Comparison of ENCODE assay signal across 23 cellular contexts in genomic region chr1:85501355-85501898, GRCh38. TPM values are rescaled to one million over a fixed set of nuclear protein-coding genes. Genes with fewer than 3 reads are reported as not detected.
A peak's percentile ranks its signal among the peaks of the same experiment; 100 is the strongest.
DNase-seq lines count a peak whose midpoint lies in the region; ATAC-seq, FAIRE-seq and TF ChIP-seq lines count a peak whose summit lies in the region.
"Had no signal": no experiment of that assay in that cellular context is flagged by ENCODE, and none has a peak within 500 bp of the region (broad histone marks: within the 10 kb centered on the region; RNA-seq: fewer than 3 reads in every experiment).

No MANE protein-coding gene starts in this region.

- H3K9ac ChIP-seq in astrocyte (ENCODE audit: low read length) = no peak overlapping the region
- H3K9ac ChIP-seq: BLaER1 treated with 17β-estradiol and CSF1 and Interleukin-3, amounts not matched to agents 10 nM and 100 nM had no signal

- DNase-seq in Caco-2 (no peak), HFFc6 (no peak), astrocyte (ENCODE audit: low read depth) (no peak), osteocyte (ENCODE audit: extremely low spot score, unreplicated experiment) (no peak), left ventricle myocardium inferior (no peak), GM19238 (ENCODE audit: insufficient read length, low spot score) (no peak), upper lobe of right lung (no peak)
- DNase-seq: 8988T; ACHN; AML-193; BE2C; Calu3; CD4-positive, alpha-beta T cell; CD8-positive, alpha-beta memory T cell; DMS53; DMS79 treated with DMSO at 0.1 percent for 48 hours; H9 had no signal

- H3K9me3 ChIP-seq in Caco-2 (no peaks in the 10 kb centered on the region), astrocyte (ENCODE audit: insufficient read depth, low read depth, low read length) (no peaks in the 10 kb centered on the region), left ventricle myocardium inferior (replicated peaks) (peaks cover 5% of the 10 kb centered on the region), upper lobe of right lung (no peaks in the 10 kb centered on the region)
- H3K9me3 ChIP-seq: A549, BE2C had no signal

- H3K4me3 Mint-ChIP-seq in Caco-2 (ENCODE audit: unreplicated experiment) = no peak overlapping the region
- peak overlapping the region; percentile 19; the same call in 1 of the 2 replicates for H3K4me3 Mint-ChIP-seq in HFFc6
- no peak overlapping the region for H3K4me3 Mint-ChIP-seq in astrocyte (ENCODE audit: unreplicated experiment)
- H3K4me3 Mint-ChIP-seq in osteocyte (ENCODE audit: unreplicated experiment) = no peak overlapping the region
- H3K4me3 Mint-ChIP-seq: CD14-positive monocyte; CD4-positive, alpha-beta T cell; CD8-positive, alpha-beta memory T cell; GM23338; H9 had no signal

- H3K27ac ChIP-seq in astrocyte (ENCODE audit: low read depth, low read length) (no peak overlapping the region), left ventricle myocardium inferior (replicated peaks) (no peak overlapping the region), upper lobe of right lung (no peak overlapping the region)
- H3K27ac ChIP-seq: A549; BLaER1 treated with 17β-estradiol and CSF1 and Interleukin-3, amounts not matched to agents 10 nM and 100 nM had no signal

- FAIRE-seq in astrocyte (lab: Jason Lieb, UNC) = no peak
- FAIRE-seq: A549, G401.6 had no signal

- peaks cover 14% of the 10 kb centered on the region for H3K4me1 Mint-ChIP-seq in Caco-2 (ENCODE audit: low read depth, unreplicated experiment)
- peaks cover 94% of the 10 kb centered on the region for H3K4me1 Mint-ChIP-seq in HFFc6 (ENCODE audit: low read depth)
- H3K4me1 Mint-ChIP-seq in astrocyte (ENCODE audit: low read depth, unreplicated experiment) = peaks cover 51% of the 10 kb centered on the region
- H3K4me1 Mint-ChIP-seq in osteocyte (ENCODE audit: unreplicated experiment) = peaks cover 45% of the 10 kb centered on the region
- H3K4me1 Mint-ChIP-seq: CD14-positive monocyte; CD8-positive, alpha-beta memory T cell had no signal

- H3K27me3 Mint-ChIP-seq in Caco-2 (ENCODE audit: insufficient read depth, unreplicated experiment) (no peaks in the 10 kb centered on the region), HFFc6 (ENCODE audit: insufficient read depth) (peaks cover 8% of the 10 kb centered on the region), astrocyte (ENCODE audit: low read depth, unreplicated experiment) (no peaks in the 10 kb centered on the region), osteocyte (ENCODE audit: unreplicated experiment) (no peaks in the 10 kb centered on the region)

- H3K27me3 ChIP-seq in Caco-2 (replicated peaks; ENCODE audit: control insufficient read depth, insufficient read depth, low read length) = no peaks in the 10 kb centered on the region
- H3K27me3 ChIP-seq in astrocyte (ENCODE audit: insufficient read depth, low read length) = no peaks in the 10 kb centered on the region
- H3K27me3 ChIP-seq in left ventricle myocardium inferior (ENCODE audit: low read depth) = no peaks in the 10 kb centered on the region
- no peaks in the 10 kb centered on the region for H3K27me3 ChIP-seq in upper lobe of right lung
- H3K27me3 ChIP-seq: BE2C; BLaER1 treated with 17β-estradiol and CSF1 and Interleukin-3, amounts not matched to agents 10 nM and 100 nM had no signal

- H3K27ac Mint-ChIP-seq in Caco-2 (ENCODE audit: unreplicated experiment) (peak overlapping the region; percentile 91), HFFc6 (peak overlapping the region; percentile 78), astrocyte (ENCODE audit: unreplicated experiment) (peak overlapping the region; percentile 29), osteocyte (ENCODE audit: unreplicated experiment) (peak overlapping the region; percentile 20)
- H3K27ac Mint-ChIP-seq: CD14-positive monocyte; CD4-positive, alpha-beta T cell; CD8-positive, alpha-beta memory T cell; GM23338; H9 had no signal

- no peak for ATAC-seq in upper lobe of right lung
- ATAC-seq: A549, GM23338, HCT116 had no signal

- H3K4me1 ChIP-seq in Caco-2 (peaks cover 15% of the 10 kb centered on the region), astrocyte (ENCODE audit: insufficient read depth, low read length) (peaks cover 21% of the 10 kb centered on the region), left ventricle myocardium inferior (peaks cover 4% of the 10 kb centered on the region), upper lobe of right lung (peaks cover 6% of the 10 kb centered on the region)
- H3K4me1 ChIP-seq: BE2C; BLaER1 treated with 17β-estradiol and CSF1 and Interleukin-3, amounts not matched to agents 10 nM and 100 nM had no signal

- no peak overlapping the region for H3K4me2 ChIP-seq in astrocyte (ENCODE audit: low read length)
- H3K4me2 ChIP-seq: BLaER1 treated with 17β-estradiol and CSF1 and Interleukin-3, amounts not matched to agents 10 nM and 100 nM; GM23338 had no signal

- H3K36me3 Mint-ChIP-seq in Caco-2 (ENCODE audit: insufficient read depth, unreplicated experiment) = no peaks in the 10 kb centered on the region
- H3K36me3 Mint-ChIP-seq in HFFc6 (ENCODE audit: low read depth) = peaks cover 63% of the 10 kb centered on the region
- H3K36me3 Mint-ChIP-seq in astrocyte (ENCODE audit: low read depth, unreplicated experiment) = peaks cover 18% of the 10 kb centered on the region
- H3K36me3 Mint-ChIP-seq in osteocyte (ENCODE audit: unreplicated experiment) = peaks cover 19% of the 10 kb centered on the region
- H3K36me3 Mint-ChIP-seq: CD14-positive monocyte; CD8-positive, alpha-beta memory T cell had no signal

- no peak for TF ChIP-seq CTCF in Caco-2 (IDR thresholded peaks at IDR 0.05; ENCODE audit: insufficient read depth in 1 of 2, low read depth in 1 of 2, low read length in 1 of 2, severe bottlenecking in 1 of 2, unreplicated experiment in 1 of 2)
- TF ChIP-seq CTCF in HFFc6 (IDR thresholded peaks at IDR 0.05) = no peak
- no peak for TF ChIP-seq CTCF in astrocyte (IDR thresholded peaks at IDR 0.05; ENCODE audit: insufficient read depth, low read depth, low read length)
- TF ChIP-seq CTCF in osteocyte (IDR thresholded peaks at IDR 0.05) = no peak
- no peak for TF ChIP-seq CTCF in left ventricle myocardium inferior (IDR thresholded peaks at IDR 0.05; ENCODE audit: borderline replicate concordance)
- no peak for TF ChIP-seq CTCF in upper lobe of right lung (IDR thresholded peaks at IDR 0.05)

- H3K36me3 ChIP-seq in Caco-2 (ENCODE audit: control insufficient read depth, insufficient read depth, low read length) = no peaks in the 10 kb centered on the region
- peaks cover 6% of the 10 kb centered on the region for H3K36me3 ChIP-seq in astrocyte (ENCODE audit: insufficient read depth, low read length)
- H3K36me3 ChIP-seq in left ventricle myocardium inferior = no peaks in the 10 kb centered on the region
- H3K36me3 ChIP-seq in upper lobe of right lung = no peaks in the 10 kb centered on the region
- H3K36me3 ChIP-seq: BE2C; BLaER1 treated with 17β-estradiol and CSF1 and Interleukin-3, amounts not matched to agents 10 nM and 100 nM had no signal

- H3K9me3 Mint-ChIP-seq in Caco-2 (ENCODE audit: unreplicated experiment) (peaks cover 9% of the 10 kb centered on the region), HFFc6 (no peaks in the 10 kb centered on the region; the same call in 1 of the 2 replicates), astrocyte (ENCODE audit: unreplicated experiment) (peaks cover 3% of the 10 kb centered on the region), osteocyte (ENCODE audit: unreplicated experiment) (no peaks in the 10 kb centered on the region)
- H3K9me3 Mint-ChIP-seq: CD4-positive, alpha-beta T cell had no signal

- H4K20me1 ChIP-seq in astrocyte (ENCODE audit: insufficient read depth, low read length) = peaks cover 50% of the 10 kb centered on the region
- H4K20me1 ChIP-seq: BLaER1 treated with 17β-estradiol and CSF1 and Interleukin-3, amounts not matched to agents 10 nM and 100 nM had no signal

- peaks cover 87% of the 10 kb centered on the region for H3K79me2 ChIP-seq in astrocyte (ENCODE audit: insufficient read depth, low read length)

- H2AFZ ChIP-seq in astrocyte (ENCODE audit: low read depth, low read length) = no peak overlapping the region

- no TSS peak for BruUV-seq in Caco-2 (replicated peaks; lab: Mats Ljungman, UMichigan)

- intact Hi-C loops in Caco-2 (cut with micrococcal nuclease; ENCODE audit: unreplicated experiment) (no loop called here), left ventricle myocardium inferior (cut with micrococcal nuclease) (no loop called here), upper lobe of right lung (cut with DNase I) (no loop called here)

- POLR2A ChIA-PET in Caco-2 (lab: Charles Lee) = no interaction called here

- CTCF ChIA-PET in Caco-2 (lab: Charles Lee) = no interaction called here

- H3K4me3 ChIP-seq in Caco-2 (ENCODE audit: low read depth, low read length) (no peak overlapping the region), astrocyte (ENCODE audit: insufficient read depth, low read depth, low read length) (no peak overlapping the region), left ventricle myocardium inferior (no peak overlapping the region), upper lobe of right lung (no peak overlapping the region)
- H3K4me3 ChIP-seq: A549; BLaER1 treated with 17β-estradiol and CSF1 and Interleukin-3, amounts not matched to agents 10 nM and 100 nM; GM23338 had no signal

RNA-seq across cellular contexts. Expression of gene DDAH1, which starts 36.5 kb away (rescaled TPM):
- total RNA-seq in Caco-2 (2022) (83.0 and 87.9 TPM in 2 replicates), astrocyte (76.7 and 112 TPM in 2 replicates), osteocyte (40.8 and 46.8 TPM in 2 replicates), left ventricle myocardium inferior (10.1 TPM), upper lobe of right lung (51.3 TPM)
- 100 to 1,000 TPM; 235 to 320 (median 277) TPM for total RNA-seq in HFFc6 (2021; fragmentation: NEBNext Ultra II Directional; extraction: Animal tissue kit (Norgen Biotek cat#: 25700))
- total RNA-seq: CD4-positive, alpha-beta T cell; CD8-positive, alpha-beta memory T cell had no signal

Comparison
In these comparisons a context has a peak if more than half of its experiments do, and no peak if none do; other contexts are left out.
1. H3K27ac Mint-ChIP-seq: peak in every context shown above with its lines; median percentile 91 in Caco-2; 78 in HFFc6; 29 in astrocyte; 20 in osteocyte.